In the genomic region with DNA sequence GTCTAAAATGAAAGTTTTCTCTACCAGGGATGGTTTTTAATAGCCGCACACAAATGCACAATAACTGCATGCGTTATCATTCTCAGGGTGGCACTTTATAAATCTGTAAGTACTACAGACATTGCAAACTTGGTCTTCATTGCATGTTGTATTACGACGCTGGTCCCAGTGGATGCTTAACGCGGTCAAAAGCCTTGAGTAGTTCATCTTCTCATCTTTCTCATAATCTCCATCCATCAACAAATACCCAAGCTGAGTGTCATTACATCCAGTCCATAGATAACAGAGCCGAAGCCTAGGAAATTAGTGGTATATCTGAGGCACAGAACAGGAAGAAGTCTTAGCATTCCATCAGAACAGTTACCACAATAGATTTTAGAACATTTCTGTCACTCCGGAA, we compare ENCODE assay signal across 31 cellular contexts.
"Had no signal": no experiment of that assay in that cellular context is flagged by ENCODE, and none has a peak within 500 bp of the region (broad histone marks: within the 10 kb centered on the region; RNA-seq: fewer than 3 reads in every experiment).

No MANE protein-coding gene starts in this region.

- DNase-seq: activated CD4-positive, alpha-beta memory T cell treated with anti-CD3 and anti-CD28 coated beads, Interleukin-2, amount 10 ng/mL, durations not matched to agents 7 days and 5 days; activated CD4-positive, alpha-beta T cell treated with anti-CD3 and anti-CD28 coated beads for 1 hour; activated CD4-positive, alpha-beta T cell treated with anti-CD3 and anti-CD28 coated beads, Interleukin-2, amount 10 ng/mL, durations not matched to agents 7 days and 5 days; activated CD8-positive, alpha-beta memory T cell treated with anti-CD3 and anti-CD28 coated beads, Interleukin-2, amount 50 U/mL, for 48 hours; activated gamma-delta T cell treated with Interleukin-2 at 50 U/mL for 16 hours; activated naive CD4-positive, alpha-beta T cell treated with anti-CD3 and anti-CD28 coated beads, Interleukin-2, amount 50 U/mL, for 16 hours; activated T-cell treated with anti-CD3 and anti-CD28 coated beads, Interleukin-2, amount 50 U/mL, for 24 hours; amniotic stem cell; hippocampal formation; immature natural killer cell; kidney; left colon; midbrain; natural killer cell; right lobe of liver; stimulated activated CD4-positive, alpha-beta T cell treated with anti-CD3 and anti-CD28 coated beads, Interleukin-12 subunit alpha, Interleukin-12 subunit beta, amount 100 ng/mL, for 4 hours; stimulated activated CD4-positive, alpha-beta T cell treated with anti-CD3 and anti-CD28 coated beads, Interleukin-4, amount 100 ng/mL, for 1 hour; stimulated activated naive CD8-positive, alpha-beta T cell treated with anti-CD3 and anti-CD28 coated beads, Interleukin-15, amount 100 ng/mL, for 72 hours; substantia nigra; T-helper 2 cell; thyroid gland; upper lobe of right lung had no signal

- H3K4me3 ChIP-seq: esophagus muscularis mucosa, ovary, right lobe of liver, thyroid gland, upper lobe of right lung had no signal

- H3K27ac Mint-ChIP-seq: activated CD4-positive, alpha-beta memory T cell treated with anti-CD3 and anti-CD28 coated beads, Interleukin-2, amount 10 ng/mL, durations not matched to agents 7 days and 5 days; activated CD4-positive, alpha-beta T cell treated with anti-CD3 and anti-CD28 coated beads, Interleukin-2, amount 10 ng/mL, durations not matched to agents 7 days and 5 days; activated T-cell treated with anti-CD3 and anti-CD28 coated beads, Interleukin-2, amount 50 U/mL, for 24 hours; dendritic cell treated with granulocyte-macrophage colony-stimulating factor and Interleukin-4, amounts not matched to agents 40 ng/mL and 50 ng/mL, for 4 days; endodermal cell; immature natural killer cell; natural killer cell; progenitor cell of endocrine pancreas; stimulated activated naive CD8-positive, alpha-beta T cell treated with anti-CD3 and anti-CD28 coated beads, Interleukin-15, amount 100 ng/mL, for 72 hours had no signal

- H3K27ac ChIP-seq: esophagus muscularis mucosa, neutrophil, ovary, right lobe of liver, thyroid gland, upper lobe of right lung had no signal

- H3K27me3 ChIP-seq: esophagus muscularis mucosa, neutrophil, ovary, right lobe of liver, thyroid gland, upper lobe of right lung had no signal

- H3K9me3 Mint-ChIP-seq: activated CD4-positive, alpha-beta memory T cell treated with anti-CD3 and anti-CD28 coated beads, Interleukin-2, amount 10 ng/mL, durations not matched to agents 7 days and 5 days; activated CD4-positive, alpha-beta T cell treated with anti-CD3 and anti-CD28 coated beads, Interleukin-2, amount 10 ng/mL, durations not matched to agents 7 days and 5 days; activated T-cell treated with anti-CD3 and anti-CD28 coated beads, Interleukin-2, amount 50 U/mL, for 24 hours; central memory CD8-positive, alpha-beta T cell; dendritic cell treated with granulocyte-macrophage colony-stimulating factor and Interleukin-4, amounts not matched to agents 40 ng/mL and 50 ng/mL, for 4 days; endodermal cell; immature natural killer cell; natural killer cell; stimulated activated naive CD8-positive, alpha-beta T cell treated with anti-CD3 and anti-CD28 coated beads, Interleukin-15, amount 100 ng/mL, for 72 hours had no signal

- H3K9me3 ChIP-seq: esophagus muscularis mucosa, neutrophil, ovary, right lobe of liver, thyroid gland, upper lobe of right lung had no signal

- H3K4me1 ChIP-seq: thyroid gland, upper lobe of right lung had no signal

- FAIRE-seq: bronchial epithelial cell, frontal cortex, kidney had no signal

- H3K4me3 Mint-ChIP-seq: activated CD4-positive, alpha-beta memory T cell treated with anti-CD3 and anti-CD28 coated beads, Interleukin-2, amount 10 ng/mL, durations not matched to agents 7 days and 5 days; activated CD4-positive, alpha-beta T cell treated with anti-CD3 and anti-CD28 coated beads, Interleukin-2, amount 10 ng/mL, durations not matched to agents 7 days and 5 days; activated T-cell treated with anti-CD3 and anti-CD28 coated beads, Interleukin-2, amount 50 U/mL, for 24 hours; central memory CD8-positive, alpha-beta T cell; dendritic cell treated with granulocyte-macrophage colony-stimulating factor and Interleukin-4, amounts not matched to agents 40 ng/mL and 50 ng/mL, for 4 days; endodermal cell; immature natural killer cell; natural killer cell; stimulated activated naive CD8-positive, alpha-beta T cell treated with anti-CD3 and anti-CD28 coated beads, Interleukin-15, amount 100 ng/mL, for 72 hours had no signal

- H3K36me3 ChIP-seq: esophagus muscularis mucosa, neutrophil, ovary, right lobe of liver, thyroid gland, upper lobe of right lung had no signal

- ATAC-seq: left colon; natural killer cell; right lobe of liver; stimulated activated naive CD8-positive, alpha-beta T cell treated with anti-CD3 and anti-CD28 coated beads, Interleukin-15, amount 100 ng/mL, for 72 hours; upper lobe of right lung had no signal

- H3K27me3 Mint-ChIP-seq: activated CD4-positive, alpha-beta memory T cell treated with anti-CD3 and anti-CD28 coated beads, Interleukin-2, amount 10 ng/mL, durations not matched to agents 7 days and 5 days; activated CD4-positive, alpha-beta T cell treated with anti-CD3 and anti-CD28 coated beads, Interleukin-2, amount 10 ng/mL, durations not matched to agents 7 days and 5 days; activated T-cell treated with anti-CD3 and anti-CD28 coated beads, Interleukin-2, amount 50 U/mL, for 24 hours; central memory CD8-positive, alpha-beta T cell; dendritic cell treated with granulocyte-macrophage colony-stimulating factor and Interleukin-4, amounts not matched to agents 40 ng/mL and 50 ng/mL, for 4 days; stimulated activated naive CD8-positive, alpha-beta T cell treated with anti-CD3 and anti-CD28 coated beads, Interleukin-15, amount 100 ng/mL, for 72 hours had no signal

- H3K4me1 Mint-ChIP-seq: activated CD4-positive, alpha-beta memory T cell treated with anti-CD3 and anti-CD28 coated beads, Interleukin-2, amount 10 ng/mL, durations not matched to agents 7 days and 5 days; central memory CD8-positive, alpha-beta T cell; endodermal cell; stimulated activated naive CD8-positive, alpha-beta T cell treated with anti-CD3 and anti-CD28 coated beads, Interleukin-15, amount 100 ng/mL, for 72 hours had no signal
